In the genomic region with DNA sequence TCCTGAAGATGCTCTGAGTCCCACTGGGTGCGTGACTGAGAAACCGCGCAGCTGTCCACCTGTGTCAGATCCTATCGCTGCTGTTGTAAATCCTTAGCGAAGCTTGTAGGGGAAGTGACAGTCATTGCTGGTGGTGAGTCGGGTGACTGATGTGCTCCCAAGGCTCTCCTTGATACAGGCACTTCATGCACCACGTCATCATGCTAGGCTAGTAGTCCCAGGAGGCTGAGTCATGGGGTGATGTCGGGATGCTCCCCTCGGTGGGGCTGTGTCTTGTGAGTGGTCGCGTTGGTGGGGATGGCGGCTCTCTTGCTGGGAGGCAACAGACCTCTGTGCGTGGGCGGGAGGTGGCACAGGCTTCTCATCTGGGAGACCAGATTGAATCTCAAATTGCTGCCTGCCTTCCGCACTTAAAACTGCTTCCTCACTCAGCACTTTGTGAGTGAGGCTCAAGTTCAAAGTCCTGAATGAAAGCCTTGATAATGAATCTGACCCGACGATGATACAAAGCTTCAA, we compare ENCODE assay signal across 11 cellular contexts.
A peak's percentile ranks its signal among the peaks of the same experiment; 100 is the strongest.
DNase-seq lines count a peak whose midpoint lies in the region; TF ChIP-seq lines count a peak whose summit lies in the region.
"Had no signal": no experiment of that assay in that cellular context is flagged by ENCODE, and none has a peak within 500 bp of the region (broad histone marks: within the 10 kb centered on the region; RNA-seq: fewer than 3 reads in every experiment).

No MANE protein-coding gene starts in this region.

- H3K36me3 Mint-ChIP-seq in HFFc6 (ENCODE audit: low read depth): no peaks in the 10 kb centered on the region

- no peak overlapping the region for H3K4me2 ChIP-seq in PC-9

- H3K9me3 ChIP-seq in adrenal gland (replicated peaks in 1 of 3): no peaks in the 10 kb centered on the region
- no peaks in the 10 kb centered on the region for H3K9me3 ChIP-seq in mucosa of rectum (ENCODE audit: control insufficient read depth in 2 of 2, low read length in 2 of 2)
- H3K9me3 ChIP-seq in PC-9 (ENCODE audit: insufficient read depth, low read depth): no peaks in the 10 kb centered on the region

- no peak overlapping the region for H3K4me3 ChIP-seq in adrenal gland
- peak overlapping the region; percentile 13 to 57 for H3K4me3 ChIP-seq in mucosa of rectum (ENCODE audit: low read length in 2 of 2)
- H3K4me3 ChIP-seq in PC-9: no peak overlapping the region

- no peaks in the 10 kb centered on the region for H3K79me2 ChIP-seq in PC-9 (ENCODE audit: low read depth)

- TF ChIP-seq POLR2A in adrenal gland (IDR thresholded peaks at IDR 0.05): no peak

- WGBS in adrenal gland, 4 donors: 39 to 52% (median 44%) methylated on average over 9 to 17 of the region's 17 CpGs

- intact Hi-C loops in adrenal gland (cut with DNase I): no loop called here
- intact Hi-C loops in PC-9 (cut with micrococcal nuclease; ENCODE audit: unreplicated experiment): no loop called here

- peak overlapping the region; percentile 45 to 52 for H3K9ac ChIP-seq in mucosa of rectum (ENCODE audit: low read depth in 1 of 2, low read length in 2 of 2)

- H3K4me1 ChIP-seq in adrenal gland (replicated peaks in 1 of 2) (peaks cover 14 to 28% of the 10 kb centered on the region in 2 donors), mucosa of rectum (ENCODE audit: control insufficient read depth in 2 of 2, insufficient read depth in 2 of 2, low read length in 2 of 2) (peaks cover 28 to 42% of the 10 kb centered on the region in 2 donors), PC-9 (replicated peaks; ENCODE audit: insufficient read depth) (peaks cover 2% of the 10 kb centered on the region; the same call in 1 of the 2 replicates)

- no peaks in the 10 kb centered on the region for H4K20me1 ChIP-seq in PC-9 (ENCODE audit: insufficient read depth)

- H3K27ac ChIP-seq in adrenal gland: peak overlapping the region in 2 of 5 donors; percentile 56 to 76
- peak overlapping the region; percentile 84 to 87 for H3K27ac ChIP-seq in mucosa of rectum (ENCODE audit: low read depth in 2 of 2, low read length in 2 of 2)
- no peak overlapping the region for H3K27ac ChIP-seq in PC-9

- no TSS peak for BruUV-seq in PC-9 (replicated peaks; lab: Mats Ljungman, UMichigan)

- no peak for TF ChIP-seq CTCF in HFFc6 (IDR thresholded peaks at IDR 0.05)
- no peak for TF ChIP-seq CTCF in adrenal gland (IDR thresholded peaks at IDR 0.05)
- no peak for TF ChIP-seq CTCF in PC-9 (conservative IDR thresholded peaks at IDR 0.05)

- peak overlapping the region; percentile 90 for H3K27ac Mint-ChIP-seq in HFFc6
- H3K27ac Mint-ChIP-seq: T-helper 17 cell had no signal

- H3K4me3 Mint-ChIP-seq in HFFc6: peak overlapping the region; percentile 33
- H3K4me3 Mint-ChIP-seq: T-helper 17 cell had no signal

- POLR2A ChIA-PET in PC-9 (lab: Charles Lee; ENCODE audit: unreplicated experiment): no interaction called here

- no peaks in the 10 kb centered on the region for H3K9me2 ChIP-seq in PC-9 (ENCODE audit: insufficient read depth)

- H3F3A ChIP-seq in PC-9 (ENCODE audit: insufficient read depth, low read depth): no peaks in the 10 kb centered on the region

- H3K27me3 ChIP-seq in adrenal gland: no peaks in the 10 kb centered on the region
- H3K27me3 ChIP-seq in mucosa of rectum (ENCODE audit: control insufficient read depth in 2 of 2, insufficient read depth in 2 of 2, low read length in 2 of 2): no peaks in the 10 kb centered on the region
- no peaks in the 10 kb centered on the region for H3K27me3 ChIP-seq in PC-9 (ENCODE audit: insufficient read depth, low read depth)

- peak; percentile 33 for DNase-seq in Ammon's horn (ENCODE audit: low spot score)
- peak; percentile 75 for DNase-seq in HFFc6
- DNase-seq in adrenal gland: peak; percentile 66 to 89 (median 83)
- no peak for DNase-seq in D341Med (ENCODE audit: low spot score)
- no peak for DNase-seq in inferior parietal cortex (ENCODE audit: extremely low spot score)
- no peak for DNase-seq in GF-D8 (lab: John Stamatoyannopoulos, UW)
- no peak for DNase-seq in PC-9
- DNase-seq: NCI-H1092 treated with DMSO at 0.1 percent for 48 hours; stimulated activated CD4-positive, alpha-beta T cell treated with anti-CD3 and anti-CD28 coated beads, Interleukin-4, amount 100 ng/mL, for 24 hours; T-helper 17 cell had no signal

- H3K27me3 Mint-ChIP-seq in HFFc6 (ENCODE audit: insufficient read depth): no peaks in the 10 kb centered on the region; the same call in none of the 2 replicates

- H2AFZ ChIP-seq in PC-9: no peak overlapping the region

- peaks cover 37% of the 10 kb centered on the region for H3K4me1 Mint-ChIP-seq in HFFc6 (ENCODE audit: low read depth)
- H3K4me1 Mint-ChIP-seq: T-helper 17 cell had no signal

- CTCF ChIA-PET in PC-9 (lab: Charles Lee): no interaction called here

- H3K36me3 ChIP-seq in adrenal gland (replicated peaks in 1 of 2) (no peaks in the 10 kb centered on the region), mucosa of rectum (ENCODE audit: control insufficient read depth in 2 of 2, insufficient read depth in 2 of 2, low read length in 2 of 2) (no peaks in the 10 kb centered on the region), PC-9 (ENCODE audit: low read depth) (no peaks in the 10 kb centered on the region)

- no peaks in the 10 kb centered on the region for H3K9me3 Mint-ChIP-seq in HFFc6

Comparison
In these comparisons a context has a peak if more than half of its experiments do, and no peak if none do; other contexts are left out.
1. DNase-seq: peak in Ammon's horn (single experiment), HFFc6 (single experiment) and adrenal gland (7 of 7); none in D341Med (single experiment), inferior parietal cortex (single experiment), GF-D8 (single experiment) and PC-9 (0 of 2).
2. H3K4me3 ChIP-seq: peak in mucosa of rectum (2 of 2); none in adrenal gland (0 of 4) and PC-9 (single experiment).